Comparison of ENCODE assay signal across 18 cellular contexts in genomic region chr16:75234856-75235696, GRCh38. TPM values are rescaled to one million over a fixed set of nuclear protein-coding genes. Genes with fewer than 3 reads are reported as not detected.
DNase-seq lines count a peak whose midpoint lies in the region; ATAC-seq and TF ChIP-seq lines count a peak whose summit lies in the region.
"Had no signal": no experiment of that assay in that cellular context is flagged by ENCODE, and none has a peak within 500 bp of the region (broad histone marks: within the 10 kb centered on the region; RNA-seq: fewer than 3 reads in every experiment).

No MANE protein-coding gene starts in this region.

- H3K79me2 ChIP-seq in PC-3 (ENCODE audit: low read length): peaks cover 30% of the 10 kb centered on the region

- H3K4me3 ChIP-seq in PC-3 (ENCODE audit: low read length) (no peak overlapping the region), tibial artery (no peak overlapping the region)
- H3K4me3 ChIP-seq: esophagus squamous epithelium, hepatocyte, left lung had no signal

- H3K9me3 Mint-ChIP-seq in nephron: no peaks in the 10 kb centered on the region
- H3K9me3 Mint-ChIP-seq: naive thymus-derived CD4-positive, alpha-beta T cell had no signal

- no TSS peak for BruUV-seq in PC-3 (replicated peaks; lab: Mats Ljungman, UMichigan)

- no peaks in the 10 kb centered on the region for H4K20me1 ChIP-seq in PC-3 (ENCODE audit: low read length)

- H3F3A ChIP-seq in PC-3 (ENCODE audit: low read length, unreplicated experiment): no peaks in the 10 kb centered on the region

- intact Hi-C loops in PC-3 (cut with micrococcal nuclease): loop anchor here (1.0 to 5.0 kb wide), 3 partner anchors 10 to 150 kb away; no protein-coding TSS in a partner anchor
- intact Hi-C loops in tibial artery (cut with DNase I; ENCODE audit: low total_unique reads): loop anchor here (2.0 to 5.0 kb wide), 2 partner anchors 152 to 167 kb away; no protein-coding TSS in a partner anchor

- CTCF ChIA-PET in PC-3 (lab: Charles Lee): no interaction called here

- no peak overlapping the region for H2AFZ ChIP-seq in PC-3 (ENCODE audit: low read length)
- H2AFZ ChIP-seq: hepatocyte had no signal

- H3K9me2 ChIP-seq in PC-3 (replicated peaks; ENCODE audit: low read length): no peaks in the 10 kb centered on the region

- no peak overlapping the region for H3K4me2 ChIP-seq in PC-3 (ENCODE audit: low read length)
- H3K4me2 ChIP-seq: hepatocyte had no signal

- no peak for DNase-seq in PC-3
- DNase-seq in tibial artery: peak in 1 of 2 donors; percentile 68
- no peak for DNase-seq in NCI-H2196 (lab: John Stamatoyannopoulos, UW; ENCODE audit: unreplicated experiment)
- DNase-seq in GM13976 (ENCODE audit: low spot score): no peak
- DNase-seq: activated CD4-positive, alpha-beta T cell treated with anti-CD3 and anti-CD28 coated beads, Interleukin-2, amount 50 U/mL, for 4 hours; activated T-cell treated with anti-CD3 and anti-CD28 coated beads, Interleukin-2, amount 50 U/mL, for 48 hours; cortex of kidney; DMS79; esophagus squamous epithelium; KG1; naive thymus-derived CD4-positive, alpha-beta T cell; stimulated activated CD4-positive, alpha-beta T cell treated with anti-CD3 and anti-CD28 coated beads, Interleukin-4, amount 100 ng/mL, for 24 hours had no signal

- no peak for TF ChIP-seq CTCF in PC-3 (conservative IDR thresholded peaks at IDR 0.05; ENCODE audit: low read depth, low read length)
- TF ChIP-seq CTCF in nephron (IDR thresholded peaks at IDR 0.05; ENCODE audit: unreplicated experiment in 3 of 3): no peak
- no peak for TF ChIP-seq CTCF in tibial artery (IDR thresholded peaks at IDR 0.05)
- no peak for TF ChIP-seq CTCF in GM13976 (IDR thresholded peaks at IDR 0.05; ENCODE audit: borderline replicate concordance, control extremely low read depth, extremely low read depth, insufficient read depth, missing control alignments)

- no peaks in the 10 kb centered on the region for H3K27me3 ChIP-seq in PC-3 (ENCODE audit: low read length)
- H3K27me3 ChIP-seq in tibial artery: no peaks in the 10 kb centered on the region
- H3K27me3 ChIP-seq: esophagus squamous epithelium, hepatocyte had no signal

- H3K27me3 Mint-ChIP-seq in nephron (ENCODE audit: low read depth): peaks cover 3% of the 10 kb centered on the region

- 0 out of 2 replicates have a peak overlapping the region, but pooled peaks have one; percentile 51 for H3K27ac ChIP-seq in PC-3 (ENCODE audit: low read length)
- H3K27ac ChIP-seq in cingulate gyrus (ENCODE audit: low read depth, low read length): peak overlapping the region; percentile 81
- peak overlapping the region; percentile 44 to 61 for H3K27ac ChIP-seq in tibial artery

- peaks cover 28% of the 10 kb centered on the region for H3K4me1 Mint-ChIP-seq in nephron

- H3K36me3 ChIP-seq in PC-3 (ENCODE audit: low read depth, low read length) (peaks cover 15% of the 10 kb centered on the region), tibial artery (peaks cover 34 to 69% (median 41%) of the 10 kb centered on the region in 3 donors)

- peak overlapping the region in 2 of 3 experiments; percentile 72 to 75 for H3K27ac Mint-ChIP-seq in nephron

- no peak overlapping the region for H3K9ac ChIP-seq in PC-3 (ENCODE audit: low read length)

- ATAC-seq in PC-3: no peak
- no peak for ATAC-seq in HG03135 (IDR thresholded peaks at IDR 0.05; ENCODE audit: unreplicated experiment)
- ATAC-seq: naive thymus-derived CD4-positive, alpha-beta T cell had no signal

- H3K9me3 ChIP-seq in PC-3 (ENCODE audit: low read length) (no peaks in the 10 kb centered on the region), tibial artery (no peaks in the 10 kb centered on the region)
- H3K9me3 ChIP-seq: esophagus squamous epithelium, left lung had no signal

- H3K36me3 Mint-ChIP-seq in nephron (ENCODE audit: low read depth): peaks cover 35% of the 10 kb centered on the region
- H3K36me3 Mint-ChIP-seq: naive thymus-derived CD4-positive, alpha-beta T cell had no signal

- POLR2A ChIA-PET in PC-3 (lab: Charles Lee; ENCODE audit: unreplicated experiment): no interaction called here

- peaks cover 9% of the 10 kb centered on the region; the same call in 1 of the 2 replicates for H3K4me1 ChIP-seq in PC-3 (ENCODE audit: insufficient read depth, low read length)
- peaks cover 0 to 65% (median 46%) of the 10 kb centered on the region in 4 donors for H3K4me1 ChIP-seq in tibial artery

- in situ Hi-C loops in GM13976 (cut with MboI; ENCODE audit: low sequenced_read_pairs, unreplicated experiment): no loop called here

- no peak overlapping the region for H3K4me3 Mint-ChIP-seq in nephron
- H3K4me3 Mint-ChIP-seq: naive thymus-derived CD4-positive, alpha-beta T cell had no signal

RNA-seq across cellular contexts. Expression of gene CTRB1, which starts 16.3 kb away (rescaled TPM):
- total RNA-seq in PC-3 (2014; rRNA removed): not detected in 2 replicates
- total RNA-seq: esophagus squamous epithelium; H1; hepatocyte; left lung; naive thymus-derived CD4-positive, alpha-beta T cell had no signal

RNA-seq across cellular contexts. Expression of gene BCAR1, which starts 16.3 kb away (rescaled TPM):
- total RNA-seq in PC-3 (2014; rRNA removed): 49.3 and 68.0 TPM in 2 replicates
- total RNA-seq: naive thymus-derived CD4-positive, alpha-beta T cell had no signal

RNA-seq across cellular contexts. Expression of gene CTRB2, which starts 28.1 kb away (rescaled TPM):
- total RNA-seq in PC-3 (2014; rRNA removed): not detected in 2 replicates
- total RNA-seq: esophagus squamous epithelium; H1; hepatocyte; left lung; naive thymus-derived CD4-positive, alpha-beta T cell had no signal
